In genomic region chr6:155994071-155994470, GRCh38 we compare ENCODE assay signal across 1 cellular context.
TF ChIP-seq lines count a peak whose summit lies in the region.

No MANE protein-coding gene starts in this region.

TF ChIP-seq in GM23338, 12 proteins besides CTCF, POLR2A, EP300 and RAD21 (continued from another document):
- TF ChIP-seq CREB1 (CRISPR knock-in tag; IDR thresholded peaks at IDR 0.05; ENCODE audit: low read depth) (no peak), NANOG (IDR thresholded peaks at IDR 0.05; ENCODE audit: borderline replicate concordance) (no peak), ZNF462 (CRISPR knock-in tag; IDR thresholded peaks at IDR 0.05) (no peak), EZH2 (IDR thresholded peaks at IDR 0.05; ENCODE audit: low read depth, unreplicated experiment) (no peak), POLR2AphosphoS5 (IDR thresholded peaks at IDR 0.05; ENCODE audit: low read depth) (no peak), STAT1 (IDR thresholded peaks at IDR 0.05; ENCODE audit: unreplicated experiment) (no peak), JUNB (IDR thresholded peaks at IDR 0.05; ENCODE audit: unreplicated experiment) (no peak)
- TF ChIP-seq, protein P1, sequence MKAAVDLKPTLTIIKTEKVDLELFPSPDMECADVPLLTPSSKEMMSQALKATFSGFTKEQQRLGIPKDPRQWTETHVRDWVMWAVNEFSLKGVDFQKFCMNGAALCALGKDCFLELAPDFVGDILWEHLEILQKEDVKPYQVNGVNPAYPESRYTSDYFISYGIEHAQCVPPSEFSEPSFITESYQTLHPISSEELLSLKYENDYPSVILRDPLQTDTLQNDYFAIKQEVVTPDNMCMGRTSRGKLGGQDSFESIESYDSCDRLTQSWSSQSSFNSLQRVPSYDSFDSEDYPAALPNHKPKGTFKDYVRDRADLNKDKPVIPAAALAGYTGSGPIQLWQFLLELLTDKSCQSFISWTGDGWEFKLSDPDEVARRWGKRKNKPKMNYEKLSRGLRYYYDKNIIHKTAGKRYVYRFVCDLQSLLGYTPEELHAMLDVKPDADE (IDR thresholded peaks at IDR 0.05): no peak
TF ChIP-seq in GM23338: peak in this region for 0.
